ENCODE assay signal across 1 cellular context in genomic region chr4:140152760-140153418, GRCh38.
TF ChIP-seq lines count a peak whose summit lies in the region.

No MANE protein-coding gene starts in this region.

TF ChIP-seq in HEK293, 187 proteins besides CTCF, POLR2A, EP300 and RAD21 (continued from another document and continues in another):
- no peak for TF ChIP-seq ZSCAN5A (tag by site-specific recombination; IDR thresholded peaks at IDR 0.05)
- TF ChIP-seq ZFHX2 (tag by site-specific recombination; conservative IDR thresholded peaks at IDR 0.05), result no peak
- TF ChIP-seq ZXDB (tag by site-specific recombination; IDR thresholded peaks at IDR 0.05), result no peak
- no peak for TF ChIP-seq KLF8 (tag by site-specific recombination; IDR thresholded peaks at IDR 0.05)
- TF ChIP-seq PATZ1 (tag by site-specific recombination; IDR thresholded peaks at IDR 0.05), result peak; percentile 30
- no peak for TF ChIP-seq HIC1 (tag by site-specific recombination; IDR thresholded peaks at IDR 0.05)
- no peak for TF ChIP-seq ZBTB49 (tag by site-specific recombination; IDR thresholded peaks at IDR 0.05; ENCODE audit: low read depth)
- no peak for TF ChIP-seq ZNF658 (tag by site-specific recombination; IDR thresholded peaks at IDR 0.05)
- no peak for TF ChIP-seq ZNF596 (tag by site-specific recombination; IDR thresholded peaks at IDR 0.05)
- TF ChIP-seq BCL6B (tag by site-specific recombination; IDR thresholded peaks at IDR 0.05), result no peak
- no peak for TF ChIP-seq GLI4 (tag by site-specific recombination; IDR thresholded peaks at IDR 0.05)
- peak; percentile 38 for TF ChIP-seq ZNF335 (tag by site-specific recombination; conservative IDR thresholded peaks at IDR 0.05)
- no peak for TF ChIP-seq ZNF423 (tag by site-specific recombination; IDR thresholded peaks at IDR 0.05)
- no peak for TF ChIP-seq ZNF266 (tag by site-specific recombination; IDR thresholded peaks at IDR 0.05; ENCODE audit: low read depth)
- TF ChIP-seq ZBTB6 (tag by site-specific recombination; IDR thresholded peaks at IDR 0.05), result 0 out of 2 replicates have a peak, but pooled peaks have one; percentile 21
- no peak for TF ChIP-seq ZBTB44 (tag by site-specific recombination; IDR thresholded peaks at IDR 0.05)
- TF ChIP-seq ZNF626 (tag by site-specific recombination; IDR thresholded peaks at IDR 0.05), result no peak
- TF ChIP-seq ZEB2 (tag by site-specific recombination; IDR thresholded peaks at IDR 0.05), result no peak
- TF ChIP-seq ZSCAN18 (tag by site-specific recombination; IDR thresholded peaks at IDR 0.05), result no peak
- TF ChIP-seq MEIS1 (CRISPR knock-in tag; IDR thresholded peaks at IDR 0.05; ENCODE audit: borderline replicate concordance), result no peak
- TF ChIP-seq ZNF48 (tag by site-specific recombination; IDR thresholded peaks at IDR 0.05), result no peak
- TF ChIP-seq ZNF140 (tag by site-specific recombination; IDR thresholded peaks at IDR 0.05), result no peak
- TF ChIP-seq ZNF350 (tag by site-specific recombination; IDR thresholded peaks at IDR 0.05), result no peak
- no peak for TF ChIP-seq ATF2 (tag by site-specific recombination; IDR thresholded peaks at IDR 0.05; ENCODE audit: low read depth)
- peak; percentile 86 for TF ChIP-seq ZNF394 (tag by site-specific recombination; IDR thresholded peaks at IDR 0.05; ENCODE audit: borderline replicate concordance)
- TF ChIP-seq ZNF248 (tag by site-specific recombination; IDR thresholded peaks at IDR 0.05), result no peak
- no peak for TF ChIP-seq ZNF366 (tag by site-specific recombination; conservative IDR thresholded peaks at IDR 0.05)
- TF ChIP-seq PRDM6 (tag by site-specific recombination; IDR thresholded peaks at IDR 0.05), result no peak
- no peak for TF ChIP-seq ZSCAN23 (tag by site-specific recombination; IDR thresholded peaks at IDR 0.05)
- TF ChIP-seq REPIN1 (tag by site-specific recombination; IDR thresholded peaks at IDR 0.05; ENCODE audit: low read depth), result no peak
- no peak for TF ChIP-seq BCL11B (tag by site-specific recombination; IDR thresholded peaks at IDR 0.05; ENCODE audit: low read depth)
- TF ChIP-seq AEBP2 (tag by site-specific recombination; IDR thresholded peaks at IDR 0.05; ENCODE audit: borderline replicate concordance), result no peak
- TF ChIP-seq ZNF747 (tag by site-specific recombination; IDR thresholded peaks at IDR 0.05), result no peak
- TF ChIP-seq ZNF37A (tag by site-specific recombination; IDR thresholded peaks at IDR 0.05), result no peak
- 0 out of 2 replicates have a peak, but pooled peaks have one; percentile 21 for TF ChIP-seq ZNF2 (tag by site-specific recombination; IDR thresholded peaks at IDR 0.05)
- TF ChIP-seq ZBTB17 (tag by site-specific recombination; IDR thresholded peaks at IDR 0.05), result peak; percentile 38; the same call in 1 of the 2 replicates
- 0 out of 2 replicates have a peak, but pooled peaks have one; percentile 64 for TF ChIP-seq SCRT2 (tag by site-specific recombination; IDR thresholded peaks at IDR 0.05)
- peak; percentile 85 for TF ChIP-seq ZNF600 (tag by site-specific recombination; IDR thresholded peaks at IDR 0.05)
- TF ChIP-seq ZNF132 (tag by site-specific recombination; IDR thresholded peaks at IDR 0.05; ENCODE audit: borderline replicate concordance), result no peak
- TF ChIP-seq ZNF521 (tag by site-specific recombination; IDR thresholded peaks at IDR 0.05), result no peak
- TF ChIP-seq ZNF529 (tag by site-specific recombination; IDR thresholded peaks at IDR 0.05; ENCODE audit: insufficient replicate concordance), result no peak
- TF ChIP-seq OSR2 (tag by site-specific recombination; IDR thresholded peaks at IDR 0.05), result peak; percentile 71
- TF ChIP-seq MZF1 (tag by site-specific recombination; IDR thresholded peaks at IDR 0.05; ENCODE audit: borderline replicate concordance), result no peak
